Comparison of ENCODE assay signal across 1 cellular context in the genomic region with DNA sequence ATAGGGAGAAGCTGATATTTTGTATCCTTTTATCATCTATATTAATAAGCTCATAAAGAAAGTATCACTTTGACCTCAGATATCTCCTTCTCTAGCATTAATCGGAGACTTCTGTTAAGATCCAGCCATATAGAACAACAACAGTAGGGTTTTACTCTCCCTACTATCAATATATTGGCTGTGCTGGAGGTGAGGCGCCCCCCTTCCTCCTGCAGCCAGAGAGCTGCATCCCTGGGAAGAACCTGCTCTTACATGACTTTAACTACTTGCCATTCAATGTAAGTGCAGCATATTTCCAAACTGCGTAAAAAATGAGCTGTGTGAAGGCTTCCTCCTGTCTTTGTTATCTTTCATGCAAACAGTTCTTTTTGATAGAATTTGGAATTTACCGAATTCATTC.
A peak's percentile ranks its signal among the peaks of the same experiment; 100 is the strongest.
TF ChIP-seq lines count a peak whose summit lies in the region.

No MANE protein-coding gene starts in this region.

TF ChIP-seq in GM23338, 12 proteins besides CTCF, POLR2A, EP300 and RAD21 (continued from another document):
- TF ChIP-seq, protein P1, sequence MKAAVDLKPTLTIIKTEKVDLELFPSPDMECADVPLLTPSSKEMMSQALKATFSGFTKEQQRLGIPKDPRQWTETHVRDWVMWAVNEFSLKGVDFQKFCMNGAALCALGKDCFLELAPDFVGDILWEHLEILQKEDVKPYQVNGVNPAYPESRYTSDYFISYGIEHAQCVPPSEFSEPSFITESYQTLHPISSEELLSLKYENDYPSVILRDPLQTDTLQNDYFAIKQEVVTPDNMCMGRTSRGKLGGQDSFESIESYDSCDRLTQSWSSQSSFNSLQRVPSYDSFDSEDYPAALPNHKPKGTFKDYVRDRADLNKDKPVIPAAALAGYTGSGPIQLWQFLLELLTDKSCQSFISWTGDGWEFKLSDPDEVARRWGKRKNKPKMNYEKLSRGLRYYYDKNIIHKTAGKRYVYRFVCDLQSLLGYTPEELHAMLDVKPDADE (IDR thresholded peaks at IDR 0.05): no peak
- TF ChIP-seq JUNB (IDR thresholded peaks at IDR 0.05; ENCODE audit: unreplicated experiment) (no peak), NANOG (IDR thresholded peaks at IDR 0.05; ENCODE audit: borderline replicate concordance) (0 out of 2 replicates have a peak, but pooled peaks have one; percentile 2), STAT1 (IDR thresholded peaks at IDR 0.05; ENCODE audit: unreplicated experiment) (no peak), ZNF331 (CRISPR knock-in tag; IDR thresholded peaks at IDR 0.05; ENCODE audit: low read depth) (no peak)
- TF ChIP-seq, protein P2, sequence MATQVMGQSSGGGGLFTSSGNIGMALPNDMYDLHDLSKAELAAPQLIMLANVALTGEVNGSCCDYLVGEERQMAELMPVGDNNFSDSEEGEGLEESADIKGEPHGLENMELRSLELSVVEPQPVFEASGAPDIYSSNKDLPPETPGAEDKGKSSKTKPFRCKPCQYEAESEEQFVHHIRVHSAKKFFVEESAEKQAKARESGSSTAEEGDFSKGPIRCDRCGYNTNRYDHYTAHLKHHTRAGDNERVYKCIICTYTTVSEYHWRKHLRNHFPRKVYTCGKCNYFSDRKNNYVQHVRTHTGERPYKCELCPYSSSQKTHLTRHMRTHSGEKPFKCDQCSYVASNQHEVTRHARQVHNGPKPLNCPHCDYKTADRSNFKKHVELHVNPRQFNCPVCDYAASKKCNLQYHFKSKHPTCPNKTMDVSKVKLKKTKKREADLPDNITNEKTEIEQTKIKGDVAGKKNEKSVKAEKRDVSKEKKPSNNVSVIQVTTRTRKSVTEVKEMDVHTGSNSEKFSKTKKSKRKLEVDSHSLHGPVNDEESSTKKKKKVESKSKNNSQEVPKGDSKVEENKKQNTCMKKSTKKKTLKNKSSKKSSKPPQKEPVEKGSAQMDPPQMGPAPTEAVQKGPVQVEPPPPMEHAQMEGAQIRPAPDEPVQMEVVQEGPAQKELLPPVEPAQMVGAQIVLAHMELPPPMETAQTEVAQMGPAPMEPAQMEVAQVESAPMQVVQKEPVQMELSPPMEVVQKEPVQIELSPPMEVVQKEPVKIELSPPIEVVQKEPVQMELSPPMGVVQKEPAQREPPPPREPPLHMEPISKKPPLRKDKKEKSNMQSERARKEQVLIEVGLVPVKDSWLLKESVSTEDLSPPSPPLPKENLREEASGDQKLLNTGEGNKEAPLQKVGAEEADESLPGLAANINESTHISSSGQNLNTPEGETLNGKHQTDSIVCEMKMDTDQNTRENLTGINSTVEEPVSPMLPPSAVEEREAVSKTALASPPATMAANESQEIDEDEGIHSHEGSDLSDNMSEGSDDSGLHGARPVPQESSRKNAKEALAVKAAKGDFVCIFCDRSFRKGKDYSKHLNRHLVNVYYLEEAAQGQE (IDR thresholded peaks at IDR 0.05; ENCODE audit: unreplicated experiment): no peak
